Comparison of ENCODE assay signal across 10 cellular contexts in the genomic region with DNA sequence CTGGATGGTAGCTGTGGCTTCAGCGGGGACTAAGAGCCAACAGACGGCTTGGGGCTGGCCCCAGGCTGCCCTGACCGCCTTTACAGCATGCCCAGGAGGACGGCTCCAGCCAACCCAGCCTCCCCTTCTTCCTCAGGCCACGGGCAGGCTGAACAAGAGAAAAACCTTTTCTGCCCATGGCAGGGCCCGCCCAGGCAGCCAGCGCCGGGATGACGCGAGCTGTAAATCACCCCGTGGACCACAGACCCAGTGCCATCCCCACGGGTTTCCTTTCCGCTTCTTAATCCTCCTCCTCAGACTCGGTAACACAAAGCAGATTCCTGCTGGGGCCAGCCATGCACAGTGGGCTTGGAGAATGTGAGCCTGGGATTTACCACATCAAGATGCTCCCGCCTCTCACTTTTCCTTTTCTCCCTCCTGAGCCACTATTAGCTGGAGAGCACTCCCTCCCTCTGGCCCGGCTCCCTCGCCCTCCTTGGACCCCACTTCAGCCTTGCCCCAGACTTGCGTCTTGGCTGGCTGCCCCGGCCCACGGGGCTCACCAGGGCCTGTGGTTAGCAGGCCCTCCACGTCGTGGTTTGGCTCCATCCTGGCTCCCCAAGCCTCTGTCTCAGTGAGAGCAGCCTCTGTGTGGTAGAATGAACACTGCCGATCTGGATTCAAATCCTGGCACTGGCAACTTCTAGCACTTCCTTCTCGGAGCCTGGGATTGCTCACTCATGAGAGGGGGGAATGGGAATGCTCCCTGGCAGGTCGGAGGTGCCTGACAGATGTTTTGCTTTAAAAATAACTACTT. TPM values are rescaled to one million over a fixed set of nuclear protein-coding genes. Genes with fewer than 3 reads are reported as not detected.
DNase-seq lines count a peak whose midpoint lies in the region; ATAC-seq and TF ChIP-seq lines count a peak whose summit lies in the region.
"Had no signal": no experiment of that assay in that cellular context is flagged by ENCODE, and none has a peak within 500 bp of the region (broad histone marks: within the 10 kb centered on the region; RNA-seq: fewer than 3 reads in every experiment).

No MANE protein-coding gene starts in this region.

- H3K9me3 Mint-ChIP-seq in stimulated activated naive B cell treated with anti-CD40 and anti-IgM and Interleukin-4, amounts not matched to agents 10 μg/mL and 1 μg/mL and 100 μg/mL, for 72 hours, result no peaks in the 10 kb centered on the region
- H3K9me3 Mint-ChIP-seq: activated T-helper 1 cell treated with anti-CD3 and anti-CD28 coated beads, Interleukin-12 subunit alpha, Interleukin-12 subunit beta, Interleukin-2, Interleukin-4 antibody, amounts not matched to agents 30 ng/mL and 10 ng/mL and 1 ng/mL, durations not matched to agents 14 hours and 24 hours and 36 hours had no signal

- H3K36me3 ChIP-seq in WERI-Rb-1, result no peaks in the 10 kb centered on the region

- peak; percentile 68 for ATAC-seq in left ventricle myocardium superior
- ATAC-seq in stimulated activated naive B cell treated with anti-CD40 and anti-IgM and Interleukin-4, amounts not matched to agents 10 μg/mL and 1 μg/mL and 100 μg/mL, for 72 hours (replicated peaks), result peak; percentile 81 to 88
- no peak for ATAC-seq in HG02885 (IDR thresholded peaks at IDR 0.05; ENCODE audit: poor library complexity, unreplicated experiment)
- ATAC-seq in GM21367 (IDR thresholded peaks at IDR 0.05; ENCODE audit: unreplicated experiment), result no peak
- no peak for ATAC-seq in HG03280 (IDR thresholded peaks at IDR 0.05; ENCODE audit: unreplicated experiment)

- H3K9me3 ChIP-seq in WERI-Rb-1 (ENCODE audit: severe bottlenecking), result no peaks in the 10 kb centered on the region

- H3K4me3 ChIP-seq in WERI-Rb-1 (ENCODE audit: low read depth, low read length), result no peak overlapping the region

- intact Hi-C loops in left ventricle myocardium superior (cut with micrococcal nuclease), result no loop called here

- peaks cover 15% of the 10 kb centered on the region in 2 donors for H3K4me1 Mint-ChIP-seq in stimulated activated naive B cell treated with anti-CD40 and anti-IgM and Interleukin-4, amounts not matched to agents 10 μg/mL and 1 μg/mL and 100 μg/mL, for 72 hours

- H3K27ac ChIP-seq in WERI-Rb-1, result no peak overlapping the region

- TF ChIP-seq CTCF in WERI-Rb-1 (IDR thresholded peaks at IDR 0.05; ENCODE audit: low read depth, low read length), result no peak

- peaks cover 19 to 22% of the 10 kb centered on the region in 2 donors for H3K27me3 Mint-ChIP-seq in stimulated activated naive B cell treated with anti-CD40 and anti-IgM and Interleukin-4, amounts not matched to agents 10 μg/mL and 1 μg/mL and 100 μg/mL, for 72 hours

- H3K36me3 Mint-ChIP-seq in stimulated activated naive B cell treated with anti-CD40 and anti-IgM and Interleukin-4, amounts not matched to agents 10 μg/mL and 1 μg/mL and 100 μg/mL, for 72 hours, result no peaks in the 10 kb centered on the region

- H3K27me3 ChIP-seq in WERI-Rb-1 (ENCODE audit: insufficient read depth, low read depth, severe bottlenecking), result no peaks in the 10 kb centered on the region

- peak; percentile 45 for DNase-seq in GOT3 (lab: John Stamatoyannopoulos, UW)
- peak; percentile 64 for DNase-seq in WERI-Rb-1
- peak; percentile 61 for DNase-seq in left ventricle myocardium superior
- no peak for DNase-seq in stimulated activated naive B cell treated with anti-CD40 and anti-IgM and Interleukin-4, amounts not matched to agents 10 μg/mL and 1 μg/mL and 100 μg/mL, for 72 hours
- DNase-seq in stimulated activated naive CD4-positive, alpha-beta T cell (lab: John Stamatoyannopoulos, UW), result no peak
- DNase-seq: NCI-H510A treated with DMSO at 0.1 percent for 48 hours had no signal

- no peak overlapping the region for H3K27ac Mint-ChIP-seq in stimulated activated naive B cell treated with anti-CD40 and anti-IgM and Interleukin-4, amounts not matched to agents 10 μg/mL and 1 μg/mL and 100 μg/mL, for 72 hours
- H3K27ac Mint-ChIP-seq: activated T-helper 1 cell treated with anti-CD3 and anti-CD28 coated beads, Interleukin-12 subunit alpha, Interleukin-12 subunit beta, Interleukin-2, Interleukin-4 antibody, amounts not matched to agents 30 ng/mL and 10 ng/mL and 1 ng/mL, durations not matched to agents 14 hours and 24 hours and 36 hours had no signal

- H3K4me3 Mint-ChIP-seq in stimulated activated naive B cell treated with anti-CD40 and anti-IgM and Interleukin-4, amounts not matched to agents 10 μg/mL and 1 μg/mL and 100 μg/mL, for 72 hours, result no peak overlapping the region
- H3K4me3 Mint-ChIP-seq: activated T-helper 1 cell treated with anti-CD3 and anti-CD28 coated beads, Interleukin-12 subunit alpha, Interleukin-12 subunit beta, Interleukin-2, Interleukin-4 antibody, amounts not matched to agents 30 ng/mL and 10 ng/mL and 1 ng/mL, durations not matched to agents 14 hours and 24 hours and 36 hours had no signal

RNA-seq across cellular contexts. Expression of a gene that starts 31.4 kb away (rescaled TPM):
- 29.6 TPM for total RNA-seq in left ventricle myocardium superior

Comparison
In these comparisons a context has a peak if more than half of its experiments do, and no peak if none do; other contexts are left out.
1. DNase-seq: peak in GOT3 (single experiment), WERI-Rb-1 (single experiment) and left ventricle myocardium superior (single experiment); none in stimulated activated naive B cell treated with anti-CD40 and anti-IgM and Interleukin-4, amounts not matched to agents 10 μg/mL and 1 μg/mL and 100 μg/mL, for 72 hours (single experiment) and stimulated activated naive CD4-positive, alpha-beta T cell (0 of 6).
2. ATAC-seq: peak in left ventricle myocardium superior (single experiment) and stimulated activated naive B cell treated with anti-CD40 and anti-IgM and Interleukin-4, amounts not matched to agents 10 μg/mL and 1 μg/mL and 100 μg/mL, for 72 hours (2 of 2); none in HG02885 (single experiment), GM21367 (single experiment) and HG03280 (single experiment).